In the genomic region with DNA sequence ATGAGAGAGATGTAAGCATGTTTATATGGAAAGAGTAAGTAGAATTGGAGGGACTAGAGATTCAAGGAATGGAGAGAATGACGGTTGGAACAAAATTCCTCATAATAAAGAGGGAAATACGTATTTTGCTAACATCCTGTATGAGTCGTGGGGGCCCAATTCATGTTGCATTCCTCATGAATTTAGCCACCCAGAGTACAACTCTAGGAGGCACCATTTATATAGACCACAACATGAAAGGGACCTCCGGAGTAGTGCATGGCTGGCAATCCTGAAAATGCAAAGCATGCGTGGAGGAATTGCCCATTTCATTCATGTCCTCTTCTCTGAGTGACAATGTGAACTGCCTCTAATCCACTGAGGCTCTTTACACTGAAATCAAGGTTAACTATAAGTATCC, we compare ENCODE assay signal across 22 cellular contexts.
"Had no signal": no experiment of that assay in that cellular context is flagged by ENCODE, and none has a peak within 500 bp of the region (broad histone marks: within the 10 kb centered on the region; RNA-seq: fewer than 3 reads in every experiment).

No MANE protein-coding gene starts in this region.

- ATAC-seq: foreskin keratinocyte; left lobe of liver; lower lobe of right lung; stimulated activated naive CD8-positive, alpha-beta T cell treated with anti-CD3 and anti-CD28 coated beads, Interleukin-15, Interleukin-2, amounts not matched to agents 100 U/mL and 50 U/mL, for 24 hours; upper lobe of right lung had no signal

- H3K4me2 ChIP-seq: neural progenitor cell had no signal

- H3K9ac ChIP-seq: neural progenitor cell had no signal

- H3K4me1 ChIP-seq: foreskin keratinocyte, lower lobe of right lung, upper lobe of right lung had no signal

- H3K27ac ChIP-seq: coronary artery, foreskin keratinocyte, lower lobe of right lung, neural progenitor cell, upper lobe of right lung had no signal

- H3K36me3 ChIP-seq: lower lobe of right lung, neural progenitor cell, upper lobe of right lung had no signal

- H3K4me3 ChIP-seq: coronary artery, lower lobe of right lung, neural progenitor cell, upper lobe of right lung had no signal

- H3K27me3 ChIP-seq: foreskin keratinocyte, neural progenitor cell, upper lobe of right lung had no signal

- H3K9me3 ChIP-seq: lower lobe of right lung, upper lobe of right lung had no signal

- DNase-seq: activated B cell treated with CpG ODN at 0.5 μM for 24 hours; activated CD4-positive, alpha-beta T cell treated with anti-CD3 and anti-CD28 coated beads for 4 hours; activated CD4-positive, alpha-beta T cell treated with anti-CD3 and anti-CD28 coated beads, Interleukin-2, amount 50 U/mL, for 48 hours; activated CD8-positive, alpha-beta memory T cell treated with anti-CD3 and anti-CD28 coated beads, Interleukin-2, amount 50 U/mL, for 48 hours; activated effector memory CD4-positive, alpha-beta T cell treated with anti-CD3 and anti-CD28 coated beads, Interleukin-2, amount 50 U/mL, for 16 hours; activated naive CD4-positive, alpha-beta T cell treated with anti-CD3 and anti-CD28 coated beads, Interleukin-2, amount 10 ng/mL, durations not matched to agents 7 days and 5 days; activated T-cell treated with anti-CD3 and anti-CD28 coated beads, Interleukin-2, amount 50 U/mL, for 48 hours; amygdala; cerebellar nuclear complex; erythroblast; foreskin keratinocyte; lower lobe of right lung; mesendoderm; naive B cell; retina; stimulated activated CD4-positive, alpha-beta T cell treated with anti-CD3 and anti-CD28 coated beads, Interleukin-4, amount 100 ng/mL, for 24 hours; stimulated activated naive CD8-positive, alpha-beta T cell treated with anti-CD3 and anti-CD28 coated beads, Interleukin-15, Interleukin-2, amounts not matched to agents 100 U/mL and 50 U/mL, for 24 hours; T1000; upper lobe of right lung had no signal

- H2AFZ ChIP-seq: neural progenitor cell had no signal
